ENCODE assay signal across 15 cellular contexts in genomic region chr6:12058164-12058926, GRCh38. TPM values are rescaled to one million over a fixed set of nuclear protein-coding genes. Genes with fewer than 3 reads are reported as not detected.
DNase-seq lines count a peak whose midpoint lies in the region; ATAC-seq lines count a peak whose summit lies in the region.
"Had no signal": no experiment of that assay in that cellular context is flagged by ENCODE, and none has a peak within 500 bp of the region (broad histone marks: within the 10 kb centered on the region; RNA-seq: fewer than 3 reads in every experiment).

No MANE protein-coding gene starts in this region.

- CTCF ChIA-PET in activated CD8-positive, alpha-beta memory T cell treated with anti-CD3 and anti-CD28 coated beads, Interleukin-2, amount 10 ng/mL, durations not matched to agents 7 days and 5 days (lab: Charles Lee): interaction anchor here (0.9 to 1.2 kb wide), 2 partner anchors 8 to 46 kb away, joined by 3 read pairs; partner anchors contain the start of gene HIVEP1

- H3K4me1 Mint-ChIP-seq in activated CD8-positive, alpha-beta memory T cell treated with anti-CD3 and anti-CD28 coated beads, Interleukin-2, amount 10 ng/mL, durations not matched to agents 7 days and 5 days: peaks cover 47% of the 10 kb centered on the region
- H3K4me1 Mint-ChIP-seq in stimulated activated effector memory CD8-positive, alpha-beta T cell treated with anti-CD3 and anti-CD28 coated beads, Interleukin-12 subunit alpha, Interleukin-12 subunit beta, amount 100 ng/mL, for 72 hours: peaks cover 30% of the 10 kb centered on the region

- H3K36me3 Mint-ChIP-seq in activated CD8-positive, alpha-beta memory T cell treated with anti-CD3 and anti-CD28 coated beads, Interleukin-2, amount 10 ng/mL, durations not matched to agents 7 days and 5 days: peaks cover 12% of the 10 kb centered on the region
- H3K36me3 Mint-ChIP-seq in stimulated activated effector memory CD8-positive, alpha-beta T cell treated with anti-CD3 and anti-CD28 coated beads, Interleukin-12 subunit alpha, Interleukin-12 subunit beta, amount 100 ng/mL, for 72 hours: peaks cover 8% of the 10 kb centered on the region

- ATAC-seq in activated CD8-positive, alpha-beta memory T cell treated with anti-CD3 and anti-CD28 coated beads, Interleukin-2, amount 10 ng/mL, durations not matched to agents 7 days and 5 days: no peak
- ATAC-seq in left ventricle myocardium superior: peak; percentile 84
- ATAC-seq in stimulated activated effector memory CD8-positive, alpha-beta T cell treated with anti-CD3 and anti-CD28 coated beads, Interleukin-12 subunit alpha, Interleukin-12 subunit beta, amount 100 ng/mL, for 72 hours: no peak

- no peaks in the 10 kb centered on the region for H3K9me3 Mint-ChIP-seq in activated CD8-positive, alpha-beta memory T cell treated with anti-CD3 and anti-CD28 coated beads, Interleukin-2, amount 10 ng/mL, durations not matched to agents 7 days and 5 days (ENCODE audit: low read depth)
- no peaks in the 10 kb centered on the region for H3K9me3 Mint-ChIP-seq in stimulated activated effector memory CD8-positive, alpha-beta T cell treated with anti-CD3 and anti-CD28 coated beads, Interleukin-12 subunit alpha, Interleukin-12 subunit beta, amount 100 ng/mL, for 72 hours

- no peak for DNase-seq in activated CD8-positive, alpha-beta memory T cell treated with anti-CD3 and anti-CD28 coated beads, Interleukin-2, amount 10 ng/mL, durations not matched to agents 7 days and 5 days
- DNase-seq in activated CD8-positive, alpha-beta memory T cell treated with anti-CD3 and anti-CD28 coated beads for 24 hours: no peak
- peak; percentile 37 for DNase-seq in MV-4-11 (lab: John Stamatoyannopoulos, UW)
- DNase-seq in left ventricle myocardium superior: peak; percentile 57
- DNase-seq in stimulated activated effector memory CD8-positive, alpha-beta T cell treated with anti-CD3 and anti-CD28 coated beads, Interleukin-12 subunit alpha, Interleukin-12 subunit beta, amount 100 ng/mL, for 72 hours (ENCODE audit: low spot score in 2 of 2): no peak
- no peak for DNase-seq in anterior cingulate cortex (lab: John Stamatoyannopoulos, UW)
- no peak for DNase-seq in putamen (ENCODE audit: low spot score)
- no peak for DNase-seq in LoVo (ENCODE audit: low spot score)
- DNase-seq: ACHN; activated CD4-positive, alpha-beta T cell treated with anti-CD3 and anti-CD28 coated beads for 1 hour; activated T-cell treated with anti-CD3 and anti-CD28 coated beads, Interleukin-2, amount 50 U/mL, for 48 hours; hypothalamus; NCI-H226; SHP77 had no signal

- intact Hi-C loops in left ventricle myocardium superior (cut with micrococcal nuclease): no loop called here

- H3K4me3 Mint-ChIP-seq in activated CD8-positive, alpha-beta memory T cell treated with anti-CD3 and anti-CD28 coated beads, Interleukin-2, amount 10 ng/mL, durations not matched to agents 7 days and 5 days: no peak overlapping the region
- H3K4me3 Mint-ChIP-seq in stimulated activated effector memory CD8-positive, alpha-beta T cell treated with anti-CD3 and anti-CD28 coated beads, Interleukin-12 subunit alpha, Interleukin-12 subunit beta, amount 100 ng/mL, for 72 hours: no peak overlapping the region

- H3K27me3 Mint-ChIP-seq in activated CD8-positive, alpha-beta memory T cell treated with anti-CD3 and anti-CD28 coated beads, Interleukin-2, amount 10 ng/mL, durations not matched to agents 7 days and 5 days: no peaks in the 10 kb centered on the region
- H3K27me3 Mint-ChIP-seq: progenitor cell of endocrine pancreas had no signal

- peak overlapping the region; percentile 64 for H3K27ac Mint-ChIP-seq in activated CD8-positive, alpha-beta memory T cell treated with anti-CD3 and anti-CD28 coated beads, Interleukin-2, amount 10 ng/mL, durations not matched to agents 7 days and 5 days
- H3K27ac Mint-ChIP-seq in stimulated activated effector memory CD8-positive, alpha-beta T cell treated with anti-CD3 and anti-CD28 coated beads, Interleukin-12 subunit alpha, Interleukin-12 subunit beta, amount 100 ng/mL, for 72 hours: peak overlapping the region; percentile 39
- H3K27ac Mint-ChIP-seq: progenitor cell of endocrine pancreas had no signal

RNA-seq across cellular contexts. Expression of gene HIVEP1, which starts 46.2 kb away (rescaled TPM):
- total RNA-seq in activated CD8-positive, alpha-beta memory T cell treated with anti-CD3 and anti-CD28 coated beads, Interleukin-2, amount 10 ng/mL, durations not matched to agents 7 days and 5 days: 10 to 100 TPM; 31.1 to 42.0 TPM
- total RNA-seq in left ventricle myocardium superior: 13.4 TPM

Comparison
In these comparisons a context has a peak if more than half of its experiments do, and no peak if none do; other contexts are left out.
1. DNase-seq: peak in MV-4-11 (single experiment) and left ventricle myocardium superior (single experiment); none in activated CD8-positive, alpha-beta memory T cell treated with anti-CD3 and anti-CD28 coated beads, Interleukin-2, amount 10 ng/mL, durations not matched to agents 7 days and 5 days (single experiment), activated CD8-positive, alpha-beta memory T cell treated with anti-CD3 and anti-CD28 coated beads for 24 hours (single experiment), stimulated activated effector memory CD8-positive, alpha-beta T cell treated with anti-CD3 and anti-CD28 coated beads, Interleukin-12 subunit alpha, Interleukin-12 subunit beta, amount 100 ng/mL, for 72 hours (0 of 2), anterior cingulate cortex (0 of 58), putamen (single experiment) and LoVo (single experiment).